Comparison of ENCODE assay signal across 20 cellular contexts in the genomic region with DNA sequence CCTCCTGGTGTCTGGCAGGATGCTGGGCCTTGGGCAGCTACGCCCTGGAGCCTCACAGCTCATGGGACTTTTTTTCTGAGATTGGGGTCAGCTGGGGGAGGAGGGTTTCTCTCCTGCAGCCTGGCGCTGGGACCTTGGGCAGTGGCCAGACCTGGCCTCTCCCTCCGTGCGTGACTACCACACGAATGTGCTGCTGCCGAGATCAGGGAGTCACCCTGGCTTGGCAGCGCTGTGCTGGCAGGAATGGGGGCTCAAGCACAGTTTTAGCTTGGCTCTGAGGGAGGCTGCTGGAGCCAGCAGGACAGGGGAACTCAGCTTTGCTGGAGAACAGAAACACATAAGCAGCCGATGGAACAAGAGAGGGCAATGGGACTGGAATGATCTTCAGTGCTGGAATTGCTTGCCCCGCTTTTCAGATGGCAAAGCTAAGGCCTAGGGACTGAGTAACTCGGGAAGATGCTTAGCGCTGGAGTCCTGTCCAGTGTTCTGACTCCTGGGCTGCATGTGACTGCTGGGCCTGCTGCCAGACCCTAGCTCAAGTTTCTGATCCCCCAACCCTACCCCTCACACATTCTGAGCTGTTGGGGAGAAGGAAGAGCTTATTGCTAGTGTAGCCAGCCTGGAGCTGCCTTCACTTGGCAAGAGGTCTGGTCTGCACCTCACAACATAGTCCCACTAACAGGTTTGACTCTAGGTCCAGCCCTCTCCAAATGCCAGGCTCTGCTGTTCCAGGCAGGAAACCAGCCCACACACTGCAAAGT.
DNase-seq lines count a peak whose midpoint lies in the region; ATAC-seq, FAIRE-seq and TF ChIP-seq lines count a peak whose summit lies in the region.
"Had no signal": no experiment of that assay in that cellular context is flagged by ENCODE, and none has a peak within 500 bp of the region (broad histone marks: within the 10 kb centered on the region; RNA-seq: fewer than 3 reads in every experiment).

No MANE protein-coding gene starts in this region.

- H2AFZ ChIP-seq in endothelial cell of umbilical vein (ENCODE audit: low read depth, low read length): no peak overlapping the region

- BruUV-seq in endothelial cell of umbilical vein (replicated peaks; lab: Mats Ljungman, UMichigan) (no TSS peak), MCF 10A (replicated peaks; lab: Mats Ljungman, UMichigan) (no TSS peak), A673 (replicated peaks; lab: Mats Ljungman, UMichigan) (no TSS peak)

- peak; percentile 74 for ATAC-seq in Right ventricle myocardium superior (ENCODE audit: poor library complexity)
- peak; percentile 15 for ATAC-seq in mucosa of descending colon
- no peak for ATAC-seq in GM18861 (IDR thresholded peaks at IDR 0.05; ENCODE audit: unreplicated experiment)
- no peak for ATAC-seq in HG03378 (IDR thresholded peaks at IDR 0.05; ENCODE audit: unreplicated experiment)
- ATAC-seq: effector memory CD8-positive, alpha-beta T cell; gastroesophageal sphincter had no signal

- H3K4me3 ChIP-seq in right atrium auricular region (no peak overlapping the region), endothelial cell of umbilical vein (replicated peaks in 1 of 3; ENCODE audit: insufficient read depth in 1 of 3, low read depth in 1 of 3, low read length in 3 of 3) (no peak overlapping the region), mucosa of descending colon (no peak overlapping the region), A673 (ENCODE audit: low read depth, low read length, poor library complexity, severe bottlenecking) (no peak overlapping the region)
- H3K4me3 ChIP-seq: cardiac muscle cell, gastroesophageal sphincter, ovary had no signal

- POLR2A ChIA-PET in endothelial cell of umbilical vein (lab: Charles Lee) (interaction anchor here (1.5 kb wide), 1 partner anchor 11 kb away, joined by 3 read pairs; no protein-coding TSS in a partner anchor), MCF 10A (lab: Yijun Ruan, JAX) (interaction anchor here (0.6 to 2.7 kb wide), 4 partner anchors 11 to 241 kb away, joined by 3 to 7 read pairs (median 4); no protein-coding TSS in a partner anchor), A673 (lab: Charles Lee; ENCODE audit: low non-redundant PET) (no interaction called here)

- no peak overlapping the region for H3K4me2 ChIP-seq in endothelial cell of umbilical vein (ENCODE audit: insufficient read depth, low read length)

- H3K9me3 ChIP-seq in right atrium auricular region (no peaks in the 10 kb centered on the region), endothelial cell of umbilical vein (replicated peaks; ENCODE audit: control insufficient read depth, insufficient read depth, low read length) (no peaks in the 10 kb centered on the region), mucosa of descending colon (no peaks in the 10 kb centered on the region), A673 (ENCODE audit: low read depth, low read length, poor library complexity, severe bottlenecking) (no peaks in the 10 kb centered on the region)
- H3K9me3 ChIP-seq: gastroesophageal sphincter, ovary had no signal

- CTCF ChIA-PET in endothelial cell of umbilical vein (lab: Charles Lee): interaction anchor here (0.7 to 2.4 kb wide), 10 partner anchors 11 to 184 kb away, joined by 3 to 10 read pairs (median 3); no protein-coding TSS in a partner anchor
- CTCF ChIA-PET in MCF 10A (lab: Yijun Ruan, JAX): interaction anchor here (0.8 to 2.0 kb wide), 11 partner anchors 11 to 184 kb away, joined by 3 to 10 read pairs (median 4); no protein-coding TSS in a partner anchor
- CTCF ChIA-PET in A673 (lab: Charles Lee): no interaction called here

- peaks cover 13% of the 10 kb centered on the region for H4K20me1 ChIP-seq in endothelial cell of umbilical vein (replicated peaks; ENCODE audit: control insufficient read depth, extremely low read depth, insufficient read depth, low read length)

- dilution Hi-C loops in endothelial cell of umbilical vein (cut with MboI; ENCODE audit: extremely low pct_ligation_motif_present, low sequenced_read_pairs): no loop called here

- no peak overlapping the region for H3K27ac Mint-ChIP-seq in MCF 10A (ENCODE audit: low read depth, unreplicated experiment)
- H3K27ac Mint-ChIP-seq: activated naive CD4-positive, alpha-beta T cell treated with anti-CD3 and anti-CD28 coated beads, Interleukin-2, amount 50 U/mL, for 24 hours; CD8-positive, alpha-beta memory T cell; effector memory CD8-positive, alpha-beta T cell; immature natural killer cell had no signal

- H3K27ac ChIP-seq in right atrium auricular region: peak overlapping the region in 1 of 2 donors; percentile 5
- H3K27ac ChIP-seq in endothelial cell of umbilical vein (ENCODE audit: insufficient read depth, low read depth, low read length): peak overlapping the region; percentile 20
- no peak overlapping the region for H3K27ac ChIP-seq in A673 (ENCODE audit: low read depth, low read length, poor library complexity, severe bottlenecking)
- H3K27ac ChIP-seq: cardiac muscle cell, gastroesophageal sphincter, ovary had no signal

- H3K9me1 ChIP-seq in endothelial cell of umbilical vein (replicated peaks; ENCODE audit: control insufficient read depth, extremely low read depth, insufficient read depth, low read length): no peaks in the 10 kb centered on the region

- intact Hi-C loops in Right ventricle myocardium superior (cut with DNase I) (no loop called here), endothelial cell of umbilical vein (cut with micrococcal nuclease) (no loop called here), mucosa of descending colon (cut with DNase I, micrococcal nuclease) (no loop called here), MCF 10A (cut with micrococcal nuclease) (no loop called here), A673 (cut with micrococcal nuclease; ENCODE audit: unreplicated experiment) (no loop called here)

- H3K4me3 Mint-ChIP-seq in MCF 10A (ENCODE audit: unreplicated experiment): no peak overlapping the region
- H3K4me3 Mint-ChIP-seq: activated naive CD4-positive, alpha-beta T cell treated with anti-CD3 and anti-CD28 coated beads, Interleukin-2, amount 50 U/mL, for 24 hours; CD8-positive, alpha-beta memory T cell; effector memory CD8-positive, alpha-beta T cell; immature natural killer cell had no signal

- H3K36me3 ChIP-seq in right atrium auricular region: no peaks in the 10 kb centered on the region
- H3K36me3 ChIP-seq in endothelial cell of umbilical vein (ENCODE audit: control insufficient read depth in 2 of 2, extremely low read depth in 1 of 2, insufficient read depth in 2 of 2, low read length in 2 of 2): no peaks in the 10 kb centered on the region
- H3K36me3 ChIP-seq in mucosa of descending colon (ENCODE audit: low read depth): no peaks in the 10 kb centered on the region
- no peaks in the 10 kb centered on the region for H3K36me3 ChIP-seq in A673 (ENCODE audit: insufficient read depth, low read length, poor library complexity, severe bottlenecking)
- H3K36me3 ChIP-seq: cardiac muscle cell, gastroesophageal sphincter, ovary had no signal

- no peak for TF ChIP-seq POLR2A in endothelial cell of umbilical vein (IDR thresholded peaks at IDR 0.05; ENCODE audit: low read depth, low read length)

- no peaks in the 10 kb centered on the region for H3K36me3 Mint-ChIP-seq in MCF 10A (ENCODE audit: insufficient read depth, unreplicated experiment)
- H3K36me3 Mint-ChIP-seq: activated naive CD4-positive, alpha-beta T cell treated with anti-CD3 and anti-CD28 coated beads, Interleukin-2, amount 50 U/mL, for 24 hours; CD8-positive, alpha-beta memory T cell; immature natural killer cell had no signal

- H3K79me2 ChIP-seq in endothelial cell of umbilical vein (ENCODE audit: control insufficient read depth, insufficient read depth, low read length): peaks cover 63% of the 10 kb centered on the region

- no peaks in the 10 kb centered on the region for H3K27me3 ChIP-seq in right atrium auricular region
- no peaks in the 10 kb centered on the region for H3K27me3 ChIP-seq in endothelial cell of umbilical vein (ENCODE audit: control insufficient read depth in 2 of 2, insufficient read depth in 2 of 2, low read length in 2 of 2)
- no peaks in the 10 kb centered on the region for H3K27me3 ChIP-seq in A673 (replicated peaks; ENCODE audit: insufficient read depth, low read depth, low read length, poor library complexity)
- H3K27me3 ChIP-seq: cardiac muscle cell, gastroesophageal sphincter, ovary had no signal

- H3K4me1 ChIP-seq in right atrium auricular region (peaks cover 0 to 49% of the 10 kb centered on the region in 2 donors), endothelial cell of umbilical vein (ENCODE audit: control insufficient read depth, extremely low read depth, insufficient read depth, low read length) (peaks cover 29% of the 10 kb centered on the region), mucosa of descending colon (ENCODE audit: low read depth) (no peaks in the 10 kb centered on the region), A673 (ENCODE audit: insufficient read depth, low read length, poor library complexity, severe bottlenecking) (no peaks in the 10 kb centered on the region)

- no peak overlapping the region for H3K9ac ChIP-seq in endothelial cell of umbilical vein (replicated peaks; ENCODE audit: extremely low read depth, insufficient read depth, low read length)

- no peaks in the 10 kb centered on the region for H3K9me3 Mint-ChIP-seq in MCF 10A (ENCODE audit: unreplicated experiment)
- H3K9me3 Mint-ChIP-seq: activated naive CD4-positive, alpha-beta T cell treated with anti-CD3 and anti-CD28 coated beads, Interleukin-2, amount 50 U/mL, for 24 hours; CD8-positive, alpha-beta memory T cell; effector memory CD8-positive, alpha-beta T cell; immature natural killer cell had no signal

- no peak for FAIRE-seq in endothelial cell of umbilical vein (lab: Jason Lieb, UNC)
- FAIRE-seq: A204.1, GM12891 had no signal

- DNase-seq in Right ventricle myocardium superior: peak; percentile 59
- no peak for DNase-seq in right atrium auricular region (ENCODE audit: low spot score)
- peak; percentile 17 for DNase-seq in endothelial cell of umbilical vein (ENCODE audit: low read depth, low spot score)
- DNase-seq in mucosa of descending colon: no peak
- DNase-seq in MCF 10A (ENCODE audit: unreplicated experiment): no peak
- no peak for DNase-seq in A673 (ENCODE audit: low spot score)
- DNase-seq: activated CD4-positive, alpha-beta T cell treated with anti-CD3 and anti-CD28 coated beads for 4 hours; CD8-positive, alpha-beta memory T cell; effector memory CD8-positive, alpha-beta T cell; immature natural killer cell; NCI-H2029; T-helper 2 cell had no signal

- no peaks in the 10 kb centered on the region for H3K4me1 Mint-ChIP-seq in MCF 10A (ENCODE audit: insufficient read depth, unreplicated experiment)
- H3K4me1 Mint-ChIP-seq: activated naive CD4-positive, alpha-beta T cell treated with anti-CD3 and anti-CD28 coated beads, Interleukin-2, amount 50 U/mL, for 24 hours; CD8-positive, alpha-beta memory T cell; immature natural killer cell had no signal

- TF ChIP-seq CTCF in right atrium auricular region (IDR thresholded peaks at IDR 0.05): no peak
- no peak for TF ChIP-seq CTCF in endothelial cell of umbilical vein (IDR thresholded peaks at IDR 0.05; ENCODE audit: extremely low read depth in 1 of 2, insufficient read depth in 1 of 2, low read depth in 1 of 2, low read length in 2 of 2)
- no peak for TF ChIP-seq CTCF in mucosa of descending colon (IDR thresholded peaks at IDR 0.05)
- no peak for TF ChIP-seq CTCF in MCF 10A (IDR thresholded peaks at IDR 0.05; ENCODE audit: unreplicated experiment)
- no peak for TF ChIP-seq CTCF in A673 (conservative IDR thresholded peaks at IDR 0.05; ENCODE audit: low read depth, low read length)

- H3K27me3 Mint-ChIP-seq in MCF 10A (ENCODE audit: insufficient read depth, unreplicated experiment): no peaks in the 10 kb centered on the region
- H3K27me3 Mint-ChIP-seq: activated naive CD4-positive, alpha-beta T cell treated with anti-CD3 and anti-CD28 coated beads, Interleukin-2, amount 50 U/mL, for 24 hours had no signal

Comparison
In these comparisons a context has a peak if more than half of its experiments do, and no peak if none do; other contexts are left out.
1. DNase-seq: peak in Right ventricle myocardium superior (single experiment) and endothelial cell of umbilical vein (single experiment); none in right atrium auricular region (single experiment), mucosa of descending colon (0 of 3), MCF 10A (single experiment) and A673 (single experiment).
2. ATAC-seq: peak in Right ventricle myocardium superior (single experiment) and mucosa of descending colon (single experiment); none in GM18861 (single experiment) and HG03378 (single experiment).